In genomic region chr5:1777281-1778137, GRCh38 we compare ENCODE assay signal across 16 cellular contexts. TPM values are rescaled to one million over a fixed set of nuclear protein-coding genes. Genes with fewer than 3 reads are reported as not detected.
DNase-seq lines count a peak whose midpoint lies in the region; ATAC-seq and TF ChIP-seq lines count a peak whose summit lies in the region.
"Had no signal": no experiment of that assay in that cellular context is flagged by ENCODE, and none has a peak within 500 bp of the region (broad histone marks: within the 10 kb centered on the region; RNA-seq: fewer than 3 reads in every experiment).

No MANE protein-coding gene starts in this region.

- DNase-seq in activated CD4-positive, alpha-beta T cell treated with anti-CD3 and anti-CD28 coated beads for 36 hours, result peak; percentile 4
- DNase-seq in activated CD4-positive, alpha-beta T cell treated with anti-CD3 and anti-CD28 coated beads, Interleukin-2, amount 50 U/mL, for 48 hours, result no peak
- DNase-seq in stimulated activated naive CD8-positive, alpha-beta T cell treated with anti-CD3 and anti-CD28 coated beads, Interleukin-15, Interleukin-2, amounts not matched to agents 100 U/mL and 50 U/mL, for 24 hours, result no peak
- no peak for DNase-seq in stimulated activated naive CD8-positive, alpha-beta T cell treated with anti-CD3 and anti-CD28 coated beads, Interleukin-15, amount 100 ng/mL, for 72 hours
- peak; percentile 75 for DNase-seq in posterior vena cava (ENCODE audit: low spot score)
- DNase-seq in DMS79 (lab: John Stamatoyannopoulos, UW), result no peak
- DNase-seq: CD4-positive, alpha-beta T cell; DMS53; NCI-H1105 treated with DMSO at 0.1 percent for 48 hours; NCI-H1694 treated with DMSO at 0.1 percent for 48 hours; NCI-H2107; NCI-H2227 treated with DMSO at 0.1 percent for 48 hours had no signal

- H3K4me3 Mint-ChIP-seq in activated CD4-positive, alpha-beta T cell treated with anti-CD3 and anti-CD28 coated beads for 36 hours, result no peak overlapping the region
- no peak overlapping the region for H3K4me3 Mint-ChIP-seq in stimulated activated naive CD8-positive, alpha-beta T cell treated with anti-CD3 and anti-CD28 coated beads, Interleukin-15, amount 100 ng/mL, for 72 hours
- H3K4me3 Mint-ChIP-seq: B cell; CD4-positive, alpha-beta T cell; IgD-negative memory B cell had no signal

- no peaks in the 10 kb centered on the region for H3K27me3 Mint-ChIP-seq in activated CD4-positive, alpha-beta T cell treated with anti-CD3 and anti-CD28 coated beads for 36 hours
- H3K27me3 Mint-ChIP-seq in stimulated activated naive CD8-positive, alpha-beta T cell treated with anti-CD3 and anti-CD28 coated beads, Interleukin-15, amount 100 ng/mL, for 72 hours, result no peaks in the 10 kb centered on the region
- H3K27me3 Mint-ChIP-seq: CD4-positive, alpha-beta T cell had no signal

- no peaks in the 10 kb centered on the region for H3K4me1 Mint-ChIP-seq in activated CD4-positive, alpha-beta T cell treated with anti-CD3 and anti-CD28 coated beads for 36 hours
- peaks cover 3% of the 10 kb centered on the region for H3K4me1 Mint-ChIP-seq in stimulated activated naive CD8-positive, alpha-beta T cell treated with anti-CD3 and anti-CD28 coated beads, Interleukin-15, amount 100 ng/mL, for 72 hours

- no peaks in the 10 kb centered on the region for H3K9me3 Mint-ChIP-seq in activated CD4-positive, alpha-beta T cell treated with anti-CD3 and anti-CD28 coated beads for 36 hours (ENCODE audit: low read depth)
- H3K9me3 Mint-ChIP-seq in stimulated activated naive CD8-positive, alpha-beta T cell treated with anti-CD3 and anti-CD28 coated beads, Interleukin-15, amount 100 ng/mL, for 72 hours, result no peaks in the 10 kb centered on the region
- H3K9me3 Mint-ChIP-seq: CD4-positive, alpha-beta T cell; IgD-negative memory B cell had no signal

- POLR2A ChIA-PET in activated CD4-positive, alpha-beta T cell treated with anti-CD3 and anti-CD28 coated beads for 36 hours (lab: Charles Lee), result no interaction called here

- CTCF ChIA-PET in activated CD4-positive, alpha-beta T cell treated with anti-CD3 and anti-CD28 coated beads for 36 hours (lab: Charles Lee), result interaction anchor here (1.1 kb wide), 1 partner anchor 42 kb away, joined by 3 read pairs; no protein-coding TSS in a partner anchor

- H3K27ac Mint-ChIP-seq in activated CD4-positive, alpha-beta T cell treated with anti-CD3 and anti-CD28 coated beads for 36 hours, result no peak overlapping the region
- H3K27ac Mint-ChIP-seq in stimulated activated naive CD8-positive, alpha-beta T cell treated with anti-CD3 and anti-CD28 coated beads, Interleukin-15, amount 100 ng/mL, for 72 hours, result no peak overlapping the region
- H3K27ac Mint-ChIP-seq: B cell; CD4-positive, alpha-beta T cell; IgD-negative memory B cell had no signal

- intact Hi-C loops in activated CD4-positive, alpha-beta T cell treated with anti-CD3 and anti-CD28 coated beads for 36 hours (cut with DNase I, micrococcal nuclease), result no loop called here
- intact Hi-C loops in posterior vena cava (cut with DNase I), result no loop called here

- no peaks in the 10 kb centered on the region for H3K36me3 Mint-ChIP-seq in activated CD4-positive, alpha-beta T cell treated with anti-CD3 and anti-CD28 coated beads for 36 hours (ENCODE audit: low read depth)

- ATAC-seq in activated CD4-positive, alpha-beta T cell treated with anti-CD3 and anti-CD28 coated beads for 36 hours, result no peak
- ATAC-seq in stimulated activated naive CD8-positive, alpha-beta T cell treated with anti-CD3 and anti-CD28 coated beads, Interleukin-15, Interleukin-2, amounts not matched to agents 100 U/mL and 50 U/mL, for 24 hours, result peak; percentile 21
- ATAC-seq in stimulated activated naive CD8-positive, alpha-beta T cell treated with anti-CD3 and anti-CD28 coated beads, Interleukin-15, amount 100 ng/mL, for 72 hours, result no peak
- ATAC-seq in HG03135 (IDR thresholded peaks at IDR 0.05; ENCODE audit: unreplicated experiment) (no peak), SK-N-SH treated with all-trans-retinoic acid at 6 μM for 48 hours (no peak)

TF ChIP-seq in SK-N-SH treated with all-trans-retinoic acid at 6 μM for 48 hours, 23 proteins besides CTCF, POLR2A, EP300 and RAD21 (continues in another document):
- TF ChIP-seq TCF4 (CRISPR knock-in tag; IDR thresholded peaks at IDR 0.05; ENCODE audit: borderline replicate concordance), result no peak
- no peak for TF ChIP-seq BACH2 (CRISPR knock-in tag; IDR thresholded peaks at IDR 0.05; ENCODE audit: borderline replicate concordance)
- no peak for TF ChIP-seq GLIS3 (CRISPR knock-in tag; IDR thresholded peaks at IDR 0.05)
- TF ChIP-seq POU6F1 (CRISPR knock-in tag; IDR thresholded peaks at IDR 0.05; ENCODE audit: borderline replicate concordance, low read depth), result no peak
- TF ChIP-seq ESRRG (CRISPR knock-in tag; IDR thresholded peaks at IDR 0.05), result no peak
- TF ChIP-seq PPARA (CRISPR knock-in tag; IDR thresholded peaks at IDR 0.05; ENCODE audit: borderline replicate concordance), result no peak
- no peak for TF ChIP-seq CSDC2 (CRISPR knock-in tag; IDR thresholded peaks at IDR 0.05)
- no peak for TF ChIP-seq OSR1 (CRISPR knock-in tag; IDR thresholded peaks at IDR 0.05)
- TF ChIP-seq ZNF8 (CRISPR knock-in tag; IDR thresholded peaks at IDR 0.05), result no peak
- TF ChIP-seq ZFP30 (CRISPR knock-in tag; IDR thresholded peaks at IDR 0.05), result no peak
- TF ChIP-seq PATZ1 (CRISPR knock-in tag; IDR thresholded peaks at IDR 0.05; ENCODE audit: borderline replicate concordance), result no peak
- no peak for TF ChIP-seq TOX (CRISPR knock-in tag; IDR thresholded peaks at IDR 0.05; ENCODE audit: borderline replicate concordance)
- TF ChIP-seq TSHZ2 (CRISPR knock-in tag; IDR thresholded peaks at IDR 0.05), result no peak
- no peak for TF ChIP-seq ZFP3 (CRISPR knock-in tag; IDR thresholded peaks at IDR 0.05)
- no peak for TF ChIP-seq ZC3H10 (CRISPR knock-in tag; IDR thresholded peaks at IDR 0.05)
- TF ChIP-seq ARNTL (CRISPR knock-in tag; IDR thresholded peaks at IDR 0.05; ENCODE audit: borderline replicate concordance, low read depth), result no peak

RNA-seq across cellular contexts. Expression of gene MRPL36, which starts 22.1 kb away (rescaled TPM):
- 10 to 100 TPM; 51.4 to 64.9 TPM for total RNA-seq in activated CD4-positive, alpha-beta T cell treated with anti-CD3 and anti-CD28 coated beads for 36 hours
- 10 to 100 TPM; 29.4 to 32.4 TPM for total RNA-seq in posterior vena cava

RNA-seq across cellular contexts. Expression of gene NDUFS6, which starts 23.7 kb away (rescaled TPM):
- 10 to 100 TPM; 18.8 to 37.1 TPM for total RNA-seq in activated CD4-positive, alpha-beta T cell treated with anti-CD3 and anti-CD28 coated beads for 36 hours
- 10 to 100 TPM; 25.4 to 25.8 TPM for total RNA-seq in posterior vena cava

Comparison
In these comparisons a context has a peak if more than half of its experiments do, and no peak if none do; other contexts are left out.
1. DNase-seq: peak in activated CD4-positive, alpha-beta T cell treated with anti-CD3 and anti-CD28 coated beads for 36 hours (single experiment) and posterior vena cava (single experiment); none in activated CD4-positive, alpha-beta T cell treated with anti-CD3 and anti-CD28 coated beads, Interleukin-2, amount 50 U/mL, for 48 hours (0 of 2), stimulated activated naive CD8-positive, alpha-beta T cell treated with anti-CD3 and anti-CD28 coated beads, Interleukin-15, Interleukin-2, amounts not matched to agents 100 U/mL and 50 U/mL, for 24 hours (single experiment), stimulated activated naive CD8-positive, alpha-beta T cell treated with anti-CD3 and anti-CD28 coated beads, Interleukin-15, amount 100 ng/mL, for 72 hours (0 of 2) and DMS79 (single experiment).